ENCODE assay signal across 31 cellular contexts in genomic region chr1:247864644-247865043, GRCh38. TPM values are rescaled to one million over a fixed set of nuclear protein-coding genes. Genes with fewer than 3 reads are reported as not detected.
"Had no signal": no experiment of that assay in that cellular context is flagged by ENCODE, and none has a peak within 500 bp of the region (broad histone marks: within the 10 kb centered on the region; RNA-seq: fewer than 3 reads in every experiment).

No MANE protein-coding gene starts in this region.

- H3K4me1 Mint-ChIP-seq: endodermal cell had no signal

- H3K4me3 ChIP-seq: colonic mucosa, esophagus squamous epithelium, gastrocnemius medialis, heart right ventricle, left lung, lower lobe of right lung had no signal

- H3K27me3 Mint-ChIP-seq: dendritic cell treated with granulocyte-macrophage colony-stimulating factor and Interleukin-4, amounts not matched to agents 40 ng/mL and 50 ng/mL, for 4 days had no signal

- H3K36me3 ChIP-seq: colonic mucosa, esophagus squamous epithelium, gastrocnemius medialis, heart right ventricle, left lung, lower lobe of right lung had no signal

- H3K27ac ChIP-seq: colonic mucosa, epithelial cell of prostate, esophagus squamous epithelium, gastrocnemius medialis, heart right ventricle, left lung, lower lobe of right lung had no signal

- H3K4me1 ChIP-seq: colonic mucosa, esophagus squamous epithelium, gastrocnemius medialis, heart right ventricle, left lung, lower lobe of right lung had no signal

- H3K4me3 Mint-ChIP-seq: dendritic cell treated with granulocyte-macrophage colony-stimulating factor and Interleukin-4, amounts not matched to agents 40 ng/mL and 50 ng/mL, for 4 days; effector memory CD8-positive, alpha-beta T cell; endodermal cell had no signal

- H3K27me3 ChIP-seq: colonic mucosa, esophagus squamous epithelium, gastrocnemius medialis, left lung had no signal

- H3K27ac Mint-ChIP-seq: dendritic cell treated with granulocyte-macrophage colony-stimulating factor and Interleukin-4, amounts not matched to agents 40 ng/mL and 50 ng/mL, for 4 days; effector memory CD8-positive, alpha-beta T cell; endodermal cell had no signal

- DNase-seq: colonic mucosa; cortex of kidney; effector CD8-positive, alpha-beta T cell; effector memory CD8-positive, alpha-beta T cell; endodermal cell; erythroblast; esophagus squamous epithelium; foreskin fibroblast; foreskin melanocyte; gastrocnemius medialis; glutamatergic neuron; head of caudate nucleus; heart right ventricle; hippocampal formation; left cardiac atrium; left lung; left ventricle myocardium superior; lower lobe of right lung; mesendoderm; midbrain had no signal

- H3K9me3 ChIP-seq: colonic mucosa, gastrocnemius medialis, left lung, lower lobe of right lung had no signal

RNA-seq across cellular contexts. Expression of gene OR11L1, which starts 22.9 kb away (rescaled TPM):
- total RNA-seq: chondrocyte, colonic mucosa, dermis microvascular lymphatic vessel endothelial cell, endodermal cell, esophagus mucosa, esophagus squamous epithelium, gastrocnemius medialis, glomerular endothelial cell, heart right ventricle, kidney epithelial cell, left cardiac atrium, left lung, left ventricle myocardium superior, lower leg skin, lower lobe of right lung, lung microvascular endothelial cell, mononuclear cell, mucosa of gallbladder had no signal

RNA-seq across cellular contexts. Expression of gene OR2W3, which starts 30.7 kb away (rescaled TPM):
- total RNA-seq: chondrocyte, dermis microvascular lymphatic vessel endothelial cell, esophagus mucosa, left ventricle myocardium superior, lung microvascular endothelial cell had no signal

RNA-seq across cellular contexts. Expression of gene OR14A16, which starts 40.7 kb away (rescaled TPM):
- total RNA-seq: chondrocyte, colonic mucosa, dermis microvascular lymphatic vessel endothelial cell, endodermal cell, esophagus mucosa, esophagus squamous epithelium, gastrocnemius medialis, glomerular endothelial cell, heart right ventricle, kidney epithelial cell, left cardiac atrium, left lung, left ventricle myocardium superior, lower leg skin, lower lobe of right lung, lung microvascular endothelial cell, mononuclear cell, mucosa of gallbladder had no signal

RNA-seq across cellular contexts. Expression of gene OR2T8, which starts 55.4 kb away (rescaled TPM):
- total RNA-seq: chondrocyte, colonic mucosa, dermis microvascular lymphatic vessel endothelial cell, endodermal cell, esophagus mucosa, gastrocnemius medialis, glomerular endothelial cell, heart right ventricle, kidney epithelial cell, left cardiac atrium, left lung, left ventricle myocardium superior, lower lobe of right lung, lung microvascular endothelial cell, mucosa of gallbladder had no signal
